Comparison of ENCODE assay signal across 9 cellular contexts in genomic region chr2:113370478-113371091, GRCh38.
DNase-seq lines count a peak whose midpoint lies in the region; ATAC-seq and TF ChIP-seq lines count a peak whose summit lies in the region.
"Had no signal": no experiment of that assay in that cellular context is flagged by ENCODE, and none has a peak within 500 bp of the region (broad histone marks: within the 10 kb centered on the region; RNA-seq: fewer than 3 reads in every experiment).

No MANE protein-coding gene starts in this region.

- no peak for TF ChIP-seq CTCF in activated B cell treated with CpG ODN at 0.5 μM for 24 hours (IDR thresholded peaks at IDR 0.05)
- peak; percentile 56 for TF ChIP-seq CTCF in colonic mucosa (IDR thresholded peaks at IDR 0.05)
- peak; percentile 71 for TF ChIP-seq CTCF in lung (IDR thresholded peaks at IDR 0.05; ENCODE audit: control extremely low read depth, extremely low read depth)

- ATAC-seq in HG03039 (IDR thresholded peaks at IDR 0.05; ENCODE audit: unreplicated experiment) (peak; percentile 49), activated B cell treated with CpG ODN at 0.5 μM for 24 hours (ENCODE audit: low read depth) (peak; percentile 89), lung (ENCODE audit: insufficient read depth, low FRiP score) (peak; percentile 87), HG03520 (IDR thresholded peaks at IDR 0.05; ENCODE audit: unreplicated experiment) (no peak)

- peaks cover 4 to 5% (median 4%) of the 10 kb centered on the region in 3 donors for H3K4me1 Mint-ChIP-seq in CD8-positive, alpha-beta memory T cell
- H3K4me1 Mint-ChIP-seq in activated B cell treated with CpG ODN at 0.5 μM for 24 hours: peaks cover 33% of the 10 kb centered on the region

- no peak overlapping the region for H3K4me3 ChIP-seq in CD8-positive, alpha-beta memory T cell (ENCODE audit: low read length)
- no peak overlapping the region for H3K4me3 ChIP-seq in colonic mucosa
- no peak overlapping the region for H3K4me3 ChIP-seq in lung

- WGBS in lung, 2 donors: 13% methylated on average over 9 of the region's 9 CpGs

- intact Hi-C loops in activated B cell treated with CpG ODN at 0.5 μM for 24 hours (cut with micrococcal nuclease) (loop anchor here (1.0 to 5.0 kb wide), 6 partner anchors 20 to 290 kb away; no protein-coding TSS in a partner anchor), colonic mucosa (cut with DNase I) (loop anchor here (2.0 to 5.0 kb wide), 2 partner anchors 168 to 233 kb away; no protein-coding TSS in a partner anchor)

- H3K27ac ChIP-seq in CD8-positive, alpha-beta memory T cell (ENCODE audit: low read depth, low read length): no peak overlapping the region
- H3K27ac ChIP-seq in colonic mucosa (no peak overlapping the region), lung (ENCODE audit: low read depth in 1 of 2, low read length in 1 of 2) (no peak overlapping the region)

- H3K9ac ChIP-seq in colonic mucosa (ENCODE audit: low read depth in 2 of 2, low read length in 2 of 2): no peak overlapping the region

- no peaks in the 10 kb centered on the region for H3K36me3 Mint-ChIP-seq in CD8-positive, alpha-beta memory T cell
- no peaks in the 10 kb centered on the region for H3K36me3 Mint-ChIP-seq in activated B cell treated with CpG ODN at 0.5 μM for 24 hours (ENCODE audit: low read depth)
- H3K36me3 Mint-ChIP-seq: IgD-negative memory B cell had no signal

- H3K4me1 ChIP-seq in CD8-positive, alpha-beta memory T cell (ENCODE audit: insufficient read depth, low read length): peaks cover 3% of the 10 kb centered on the region
- H3K4me1 ChIP-seq in colonic mucosa (no peaks in the 10 kb centered on the region), lung (ENCODE audit: control insufficient read depth in 2 of 2, insufficient read depth in 2 of 2, low read length in 2 of 2) (no peaks in the 10 kb centered on the region)

- H3K4me3 Mint-ChIP-seq in CD8-positive, alpha-beta memory T cell: no peak overlapping the region
- H3K4me3 Mint-ChIP-seq in activated B cell treated with CpG ODN at 0.5 μM for 24 hours: no peak overlapping the region

- POLR2A ChIA-PET in CD8-positive, alpha-beta memory T cell (lab: Charles Lee): no interaction called here
- POLR2A ChIA-PET in activated B cell treated with CpG ODN at 0.5 μM for 24 hours (lab: Charles Lee): interaction anchor here (0.9 to 1.5 kb wide), 2 partner anchors 167 to 197 kb away, joined by 3 read pairs; partner anchors contain the start of gene PSD4

- H3K27me3 ChIP-seq in CD8-positive, alpha-beta memory T cell (ENCODE audit: insufficient read depth, low read length, poor library complexity, severe bottlenecking): no peaks in the 10 kb centered on the region
- H3K27me3 ChIP-seq in colonic mucosa (no peaks in the 10 kb centered on the region), lung (ENCODE audit: control insufficient read depth, insufficient read depth) (no peaks in the 10 kb centered on the region)

- peaks cover 0 to 9% of the 10 kb centered on the region in 2 donors for H3K27me3 Mint-ChIP-seq in CD8-positive, alpha-beta memory T cell
- no peaks in the 10 kb centered on the region for H3K27me3 Mint-ChIP-seq in activated B cell treated with CpG ODN at 0.5 μM for 24 hours

- no peaks in the 10 kb centered on the region for H3K9me3 Mint-ChIP-seq in CD8-positive, alpha-beta memory T cell
- no peaks in the 10 kb centered on the region for H3K9me3 Mint-ChIP-seq in activated B cell treated with CpG ODN at 0.5 μM for 24 hours
- H3K9me3 Mint-ChIP-seq: IgD-negative memory B cell had no signal

- peak overlapping the region in 2 of 8 donors; percentile 22 to 47 for H3K27ac Mint-ChIP-seq in CD8-positive, alpha-beta memory T cell
- no peak overlapping the region for H3K27ac Mint-ChIP-seq in activated B cell treated with CpG ODN at 0.5 μM for 24 hours
- H3K27ac Mint-ChIP-seq: IgD-negative memory B cell had no signal

- H3K36me3 ChIP-seq in CD8-positive, alpha-beta memory T cell (ENCODE audit: insufficient read depth, low read length): no peaks in the 10 kb centered on the region
- H3K36me3 ChIP-seq in colonic mucosa: no peaks in the 10 kb centered on the region
- no peaks in the 10 kb centered on the region for H3K36me3 ChIP-seq in lung (ENCODE audit: control insufficient read depth in 2 of 2, insufficient read depth in 2 of 2, low read length in 2 of 2)

- CTCF ChIA-PET in CD8-positive, alpha-beta memory T cell (lab: Charles Lee): interaction anchor here (0.7 to 5.3 kb wide), 20 partner anchors 12 to 628 kb away, joined by 3 to 47 read pairs (median 4); partner anchors contain the start of gene PSD4
- CTCF ChIA-PET in activated B cell treated with CpG ODN at 0.5 μM for 24 hours (lab: Charles Lee): interaction anchor here (1.0 to 3.5 kb wide), 9 partner anchors 13 to 290 kb away, joined by 3 to 29 read pairs (median 5); no protein-coding TSS in a partner anchor

- peak; percentile 14 to 75 (median 56) for DNase-seq in CD8-positive, alpha-beta memory T cell
- DNase-seq in activated B cell treated with CpG ODN at 0.5 μM for 24 hours: peak; percentile 24
- DNase-seq in colonic mucosa: peak; percentile 74
- DNase-seq in lung (ENCODE audit: low spot score): peak; percentile 71
- DNase-seq in stimulated activated CD8-positive, alpha-beta memory T cell treated with anti-CD3 and anti-CD28 coated beads, Interleukin-2, amount 100 ng/mL, for 1 hour (ENCODE audit: low read depth in 2 of 2): peak; percentile 22 to 29
- DNase-seq in NCI-H2107 (lab: John Stamatoyannopoulos, UW): no peak

- H3K9me3 ChIP-seq in CD8-positive, alpha-beta memory T cell (ENCODE audit: low read length): no peaks in the 10 kb centered on the region
- H3K9me3 ChIP-seq in colonic mucosa: no peaks in the 10 kb centered on the region
- H3K9me3 ChIP-seq in lung (ENCODE audit: control insufficient read depth in 2 of 2, insufficient read depth in 1 of 2, low read length in 1 of 2): no peaks in the 10 kb centered on the region
